In the genomic region with DNA sequence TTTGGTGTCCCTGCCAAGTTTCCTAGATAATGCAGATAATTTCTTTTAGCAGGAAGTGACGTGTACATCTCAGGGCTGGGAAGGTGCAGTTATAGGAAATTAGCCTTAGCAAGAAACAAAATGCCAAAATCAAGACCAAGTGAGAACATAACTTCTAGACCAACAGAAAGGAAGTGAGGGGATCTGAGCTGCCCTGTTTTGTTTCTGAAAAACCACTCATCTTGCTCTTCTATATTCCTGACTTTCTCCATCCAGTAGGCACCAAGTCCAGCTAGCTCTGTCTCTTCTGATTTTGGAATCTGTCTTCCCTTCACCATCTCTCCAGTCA, we compare ENCODE assay signal across 19 cellular contexts. TPM values are rescaled to one million over a fixed set of nuclear protein-coding genes. Genes with fewer than 3 reads are reported as not detected.
DNase-seq lines count a peak whose midpoint lies in the region; ATAC-seq, FAIRE-seq and TF ChIP-seq lines count a peak whose summit lies in the region.
"Had no signal": no experiment of that assay in that cellular context is flagged by ENCODE, and none has a peak within 500 bp of the region (broad histone marks: within the 10 kb centered on the region; RNA-seq: fewer than 3 reads in every experiment).

No MANE protein-coding gene starts in this region.

- DNase-seq in HCT116 (ENCODE audit: low read depth, low spot score) = no peak
- DNase-seq in astrocyte (ENCODE audit: low read depth) = no peak
- DNase-seq in mesenchymal stem cell = no peak
- no peak for DNase-seq in NCI-H1930 (lab: John Stamatoyannopoulos, UW)
- no peak for DNase-seq in CD14-positive monocyte (ENCODE audit: low spot score)
- DNase-seq: activated B cell treated with CpG ODN at 0.5 μM for 24 hours, activated T-cell treated with anti-CD3 and anti-CD28 coated beads for 4 hours, amniotic stem cell, H7, NCI-H146, NCI-H446 had no signal

- peak overlapping the region; percentile 94 for H3K27ac ChIP-seq in ACC112 (ENCODE audit: low read depth, low read length)
- H3K27ac ChIP-seq in HCT116 (ENCODE audit: low read depth, low read length) = peak overlapping the region; percentile 42
- peak overlapping the region; percentile 8 for H3K27ac ChIP-seq in astrocyte (ENCODE audit: low read depth, low read length)
- no peak overlapping the region for H3K27ac ChIP-seq in mesenchymal stem cell (ENCODE audit: low read length, poor library complexity, severe bottlenecking)

- no peak for TF ChIP-seq RAD21 in HCT116 (IDR thresholded peaks at IDR 0.05; ENCODE audit: low read depth)

- RAD21 ChIA-PET in HCT116 (lab: Charles Lee; ENCODE audit: low non-redundant PET in 1 of 2, low total read pairs in 2 of 2, uncharacterized antibody in 2 of 2, unreplicated experiment in 2 of 2) = interaction anchor here in 1 of 2 experiments (1.1 kb wide), 1 partner anchor 23 kb away, joined by 3 read pairs; no protein-coding TSS in a partner anchor

- H3K4ac ChIP-seq in mesenchymal stem cell (ENCODE audit: low read depth in 1 of 2, low read length in 2 of 2) = peak overlapping the region in 1 of 2 experiments; percentile 11

- POLR2A ChIA-PET in HCT116 (lab: Charles Lee) = interaction anchor here (0.6 to 3.8 kb wide), 4 partner anchors 8 to 24 kb away, joined by 3 to 17 read pairs (median 5); a partner anchor contains a TSS

- H2BK120ac ChIP-seq in mesenchymal stem cell (ENCODE audit: low read depth, low read length) = no peak overlapping the region

- peak overlapping the region; percentile 34 for H2AK5ac ChIP-seq in mesenchymal stem cell (ENCODE audit: low read length, severe bottlenecking)

- CTCF ChIA-PET in HCT116 (lab: Charles Lee) = no interaction called here

- no peak overlapping the region for H3K23ac ChIP-seq in mesenchymal stem cell (ENCODE audit: low read length in 2 of 2)

- no peak for FAIRE-seq in astrocyte (lab: Jason Lieb, UNC)
- FAIRE-seq: G401.6, GM12891, HTR-8/SVneo had no signal

- no peaks in the 10 kb centered on the region for H3K9me2 ChIP-seq in HCT116 (ENCODE audit: insufficient read depth)

- no peaks in the 10 kb centered on the region for H3K9me3 ChIP-seq in HCT116 (ENCODE audit: control insufficient read depth in 1 of 2, insufficient read depth in 1 of 2, low read depth in 1 of 2, low read length in 2 of 2)
- no peaks in the 10 kb centered on the region for H3K9me3 ChIP-seq in astrocyte (ENCODE audit: insufficient read depth, low read depth, low read length)
- no peaks in the 10 kb centered on the region for H3K9me3 ChIP-seq in mesenchymal stem cell (ENCODE audit: control insufficient read depth, low read length)

- no peak overlapping the region for H3K14ac ChIP-seq in mesenchymal stem cell (ENCODE audit: low read length in 2 of 2)

- 88% methylated on average over 1 of the region's 1 CpG for WGBS in mesenchymal stem cell

- peak overlapping the region in 1 of 2 experiments; percentile 10 for H2BK12ac ChIP-seq in mesenchymal stem cell (ENCODE audit: low read length in 2 of 2)

- H3K27me3 ChIP-seq in ACC112 (ENCODE audit: insufficient read depth, low read length) = no peaks in the 10 kb centered on the region
- H3K27me3 ChIP-seq in HCT116 (ENCODE audit: insufficient read depth, low read length) = no peaks in the 10 kb centered on the region
- H3K27me3 ChIP-seq in astrocyte (ENCODE audit: insufficient read depth, low read length) = no peaks in the 10 kb centered on the region
- no peaks in the 10 kb centered on the region for H3K27me3 ChIP-seq in mesenchymal stem cell (ENCODE audit: control insufficient read depth in 1 of 2, insufficient read depth in 1 of 2, low read length in 2 of 2)

- H2BK5ac ChIP-seq in mesenchymal stem cell (ENCODE audit: low read depth, low read length, poor library complexity, severe bottlenecking) = no peak overlapping the region

- H4K8ac ChIP-seq in mesenchymal stem cell (ENCODE audit: low read length) = no peak overlapping the region

- H3K27ac Mint-ChIP-seq in astrocyte (ENCODE audit: unreplicated experiment) = peak overlapping the region; percentile 70
- no peak overlapping the region for H3K27ac Mint-ChIP-seq in CD14-positive monocyte
- H3K27ac Mint-ChIP-seq: activated B cell treated with CpG ODN at 0.5 μM for 24 hours, T-cell had no signal

- H3K4me2 ChIP-seq in HCT116 (ENCODE audit: low read length) (peak overlapping the region; percentile 71), astrocyte (ENCODE audit: low read length) (peak overlapping the region; percentile 24), mesenchymal stem cell (ENCODE audit: low read length, poor library complexity, severe bottlenecking) (no peak overlapping the region)

- no peak for TF ChIP-seq CTCF in HCT116 (IDR thresholded peaks at IDR 0.05 in 2 of 3, conservative IDR thresholded peaks at IDR 0.05 in 1 of 3; ENCODE audit: borderline replicate concordance in 1 of 3, insufficient read depth in 1 of 3, low read depth in 2 of 3, low read length in 2 of 3)
- no peak for TF ChIP-seq CTCF in astrocyte (IDR thresholded peaks at IDR 0.05; ENCODE audit: insufficient read depth, low read depth, low read length)
- TF ChIP-seq CTCF in CD14-positive monocyte (IDR thresholded peaks at IDR 0.05) = no peak

- no peak for TF ChIP-seq POLR2A in HCT116 (IDR thresholded peaks at IDR 0.05; ENCODE audit: borderline replicate concordance, extremely low read depth, insufficient read depth, insufficient read length)

- H3K79me1 ChIP-seq in mesenchymal stem cell (replicated peaks; ENCODE audit: low read length, poor library complexity, severe bottlenecking) = no peaks in the 10 kb centered on the region

- H4K20me1 ChIP-seq in HCT116 (ENCODE audit: insufficient read depth) = no peaks in the 10 kb centered on the region
- no peaks in the 10 kb centered on the region for H4K20me1 ChIP-seq in astrocyte (ENCODE audit: insufficient read depth, low read length)

- H3K4me3 Mint-ChIP-seq in astrocyte (ENCODE audit: unreplicated experiment) (no peak overlapping the region), CD14-positive monocyte (no peak overlapping the region)
- H3K4me3 Mint-ChIP-seq: activated B cell treated with CpG ODN at 0.5 μM for 24 hours, neural crest cell, T-cell had no signal

- BruUV-seq in HCT116 (replicated peaks; lab: Mats Ljungman, UMichigan) = TSS peak; percentile 58

- no peak overlapping the region for H4K91ac ChIP-seq in mesenchymal stem cell (ENCODE audit: low read length)

- H3K4me1 Mint-ChIP-seq in astrocyte (ENCODE audit: low read depth, unreplicated experiment) (peaks cover 44% of the 10 kb centered on the region), CD14-positive monocyte (peaks cover 17% of the 10 kb centered on the region)
- H3K4me1 Mint-ChIP-seq: activated B cell treated with CpG ODN at 0.5 μM for 24 hours had no signal

- H2BK15ac ChIP-seq in mesenchymal stem cell (ENCODE audit: low read depth, poor library complexity, severe bottlenecking) = no peak overlapping the region

- H3K79me2 ChIP-seq in ACC112 (ENCODE audit: control insufficient read depth, insufficient read depth, low read length, unreplicated experiment) = no peaks in the 10 kb centered on the region
- H3K79me2 ChIP-seq in HCT116 (ENCODE audit: insufficient read depth, low read length) = no peaks in the 10 kb centered on the region
- H3K79me2 ChIP-seq in astrocyte (ENCODE audit: insufficient read depth, low read length) = no peaks in the 10 kb centered on the region

- H3K4me1 ChIP-seq in ACC112 (ENCODE audit: control insufficient read depth, insufficient read depth, low read length, unreplicated experiment) (peaks cover 48% of the 10 kb centered on the region), HCT116 (ENCODE audit: control insufficient read depth in 1 of 2, insufficient read depth in 2 of 2, low read length in 2 of 2) (peaks cover 44 to 53% of the 10 kb centered on the region in 2 experiments), astrocyte (ENCODE audit: insufficient read depth, low read length) (peaks cover 34% of the 10 kb centered on the region), mesenchymal stem cell (ENCODE audit: control insufficient read depth, insufficient read depth, low read depth, low read length) (peaks cover 16% of the 10 kb centered on the region)

- no peak overlapping the region for H2AFZ ChIP-seq in ACC112 (ENCODE audit: low read length, unreplicated experiment)
- H2AFZ ChIP-seq in HCT116 (ENCODE audit: low read depth, low read length, poor library complexity, severe bottlenecking) = peak overlapping the region; percentile 89
- H2AFZ ChIP-seq in astrocyte (ENCODE audit: low read depth, low read length) = no peak overlapping the region
- no peak overlapping the region for H2AFZ ChIP-seq in mesenchymal stem cell (ENCODE audit: low read depth, low read length)

- H3K4me3 ChIP-seq in ACC112 (ENCODE audit: low read depth, low read length) = no peak overlapping the region
- 0 out of 4 replicates have a peak overlapping the region, but pooled peaks of 1 of the 2 experiments have one; percentile 39 for H3K4me3 ChIP-seq in HCT116 (replicated peaks in 1 of 2; ENCODE audit: low read depth in 1 of 2, low read length in 2 of 2)
- no peak overlapping the region for H3K4me3 ChIP-seq in astrocyte (ENCODE audit: insufficient read depth, low read depth, low read length)
- no peak overlapping the region for H3K4me3 ChIP-seq in mesenchymal stem cell (ENCODE audit: insufficient read depth in 1 of 2, low read depth in 1 of 2, low read length in 2 of 2)

- H3K36me3 ChIP-seq in ACC112 (ENCODE audit: insufficient read depth, low read length) = no peaks in the 10 kb centered on the region
- H3K36me3 ChIP-seq in HCT116 (ENCODE audit: control insufficient read depth in 1 of 2, insufficient read depth in 2 of 2, low read length in 2 of 2) = no peaks in the 10 kb centered on the region
- no peaks in the 10 kb centered on the region for H3K36me3 ChIP-seq in astrocyte (ENCODE audit: insufficient read depth, low read length)
- H3K36me3 ChIP-seq in mesenchymal stem cell (ENCODE audit: control insufficient read depth in 1 of 2, insufficient read depth in 2 of 2, low read depth in 1 of 2, low read length in 2 of 2) = no peaks in the 10 kb centered on the region

- H3K36me3 Mint-ChIP-seq in astrocyte (ENCODE audit: low read depth, unreplicated experiment) = no peaks in the 10 kb centered on the region
- H3K36me3 Mint-ChIP-seq in CD14-positive monocyte = no peaks in the 10 kb centered on the region
- H3K36me3 Mint-ChIP-seq: T-cell had no signal

- H3K18ac ChIP-seq in mesenchymal stem cell (ENCODE audit: low read depth in 1 of 2, low read length in 2 of 2) = peak overlapping the region in 1 of 2 experiments; percentile 58

- no peak overlapping the region for H3K9ac ChIP-seq in HCT116 (ENCODE audit: low read length)
- no peak overlapping the region for H3K9ac ChIP-seq in astrocyte (ENCODE audit: low read length)
- no peak overlapping the region for H3K9ac ChIP-seq in mesenchymal stem cell (ENCODE audit: low read length)

- ATAC-seq in HCT116 (no peak), GM21447 (IDR thresholded peaks at IDR 0.05; ENCODE audit: unreplicated experiment) (no peak), HG02623 (IDR thresholded peaks at IDR 0.05; ENCODE audit: unreplicated experiment) (no peak)

- H3K9me3 Mint-ChIP-seq in astrocyte (ENCODE audit: unreplicated experiment) = no peaks in the 10 kb centered on the region
- H3K9me3 Mint-ChIP-seq in CD14-positive monocyte = peaks cover 0 to 2% (median 0%) of the 10 kb centered on the region in 7 donors
- H3K9me3 Mint-ChIP-seq: activated B cell treated with CpG ODN at 0.5 μM for 24 hours, T-cell had no signal

- intact Hi-C loops in HCT116 (cut with micrococcal nuclease) (no loop called here), CD14-positive monocyte (cut with micrococcal nuclease) (no loop called here)

- H3K27me3 Mint-ChIP-seq in astrocyte (ENCODE audit: low read depth, unreplicated experiment) (no peaks in the 10 kb centered on the region), CD14-positive monocyte (ENCODE audit: low read depth in 3 of 3) (peaks cover 0 to 3% (median 2%) of the 10 kb centered on the region in 3 donors)
- H3K27me3 Mint-ChIP-seq: activated B cell treated with CpG ODN at 0.5 μM for 24 hours, T-cell had no signal

RNA-seq across cellular contexts. Expression of a gene that starts 23.9 kb away (rescaled TPM):
- total RNA-seq in HCT116 (2021; ENCODE audit: unreplicated experiment) (219 TPM), astrocyte (47.8 and 63.0 TPM in 2 replicates)
- polyA plus RNA-seq in HCT116 (2012) = 249 and 297 TPM in 2 replicates
- 111 TPM for polyA plus RNA-seq in mesenchymal stem cell (2013, experiment 1 of 2)
- polyA plus RNA-seq in mesenchymal stem cell (2013, experiment 2 of 2) = 114 TPM
- 100 to 1,000 TPM; 653 to 880 TPM for polyA plus RNA-seq in CD14-positive monocyte
